Comparison of ENCODE assay signal across 22 cellular contexts in the genomic region with DNA sequence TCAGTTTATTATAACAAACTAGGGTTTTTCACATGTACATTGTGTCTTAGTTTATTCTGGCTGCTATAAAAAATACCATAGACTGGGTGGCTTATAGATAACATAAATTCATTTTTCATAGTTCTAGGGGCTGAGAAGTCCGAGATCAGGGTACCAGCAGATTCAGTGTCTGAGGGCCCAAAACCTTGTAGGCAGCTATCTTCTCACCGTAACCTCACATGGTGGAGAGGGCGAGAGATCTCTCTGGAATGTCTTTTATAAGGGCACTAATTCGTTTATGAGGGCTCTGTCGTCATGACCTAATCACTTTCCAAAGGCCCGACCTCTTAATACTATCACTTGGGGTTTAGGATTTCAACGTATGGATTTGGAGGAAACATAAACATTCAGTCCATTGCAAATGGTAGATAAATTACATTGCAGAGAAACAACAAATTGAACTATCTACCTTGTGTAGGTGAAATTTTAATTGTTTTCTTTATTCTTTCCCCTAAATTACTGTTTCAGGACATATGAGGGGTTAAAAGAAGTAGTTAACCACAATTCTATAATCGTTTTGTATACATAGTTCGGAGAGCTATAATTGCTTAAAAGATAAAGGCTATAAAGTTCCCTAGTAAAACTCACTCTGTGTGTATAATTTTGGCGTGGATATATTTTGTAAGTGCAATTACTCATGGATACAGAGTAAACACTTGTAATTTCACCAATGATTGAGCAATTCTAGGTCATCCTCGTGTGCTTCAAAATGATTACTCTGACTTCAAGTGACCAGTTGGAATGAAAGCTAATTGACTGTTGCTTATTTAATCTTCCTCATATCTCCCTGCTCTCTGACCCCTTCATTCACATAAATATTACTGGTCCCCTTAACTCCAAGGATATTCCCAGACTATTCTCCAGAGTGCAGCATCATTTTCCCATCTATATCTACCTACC.
DNase-seq lines count a peak whose midpoint lies in the region; ATAC-seq and TF ChIP-seq lines count a peak whose summit lies in the region.
"Had no signal": no experiment of that assay in that cellular context is flagged by ENCODE, and none has a peak within 500 bp of the region (broad histone marks: within the 10 kb centered on the region; RNA-seq: fewer than 3 reads in every experiment).

No MANE protein-coding gene starts in this region.

- TF ChIP-seq CTCF in liver (IDR thresholded peaks at IDR 0.05; ENCODE audit: low read depth, low read length, missing input control) = no peak
- no peak for TF ChIP-seq CTCF in foreskin keratinocyte (conservative IDR thresholded peaks at IDR 0.05)

- H3K4me1 ChIP-seq in liver (ENCODE audit: control insufficient read depth in 4 of 4, insufficient read depth in 4 of 4, low read length in 3 of 4) (peaks cover 0 to 2% (median 0%) of the 10 kb centered on the region in 4 donors), foreskin keratinocyte (no peaks in the 10 kb centered on the region)
- H3K4me1 ChIP-seq: upper lobe of left lung had no signal

- DNase-seq in H4 (ENCODE audit: low spot score) = peak; percentile 71
- peak; percentile 27 to 81 (median 52) for DNase-seq in NCI-H1417 (lab: John Stamatoyannopoulos, UW)
- DNase-seq in amniotic epithelial cell (ENCODE audit: low read depth) = peak; percentile 2
- DNase-seq in foreskin keratinocyte = no peak
- DNase-seq in NCI-H1694 (lab: John Stamatoyannopoulos, UW) = no peak
- DNase-seq: activated naive CD4-positive, alpha-beta T cell treated with anti-CD3 and anti-CD28 coated beads for 36 hours; activated T-cell treated with anti-CD3 and anti-CD28 coated beads, Interleukin-2, amount 50 U/mL, for 4 hours; effector memory CD8-positive, alpha-beta T cell; EL; foreskin fibroblast; hippocampal formation; natural killer cell; NCI-H1930; NCI-H524; stimulated activated CD4-positive, alpha-beta T cell treated with anti-CD3 and anti-CD28 coated beads, Interleukin-2, amount 100 ng/mL, for 48 hours; stimulated activated naive CD8-positive, alpha-beta T cell treated with anti-CD3 and anti-CD28 coated beads, Interleukin-15, amount 100 ng/mL, for 72 hours; upper lobe of left lung had no signal

- 55% methylated on average over 11 of the region's 11 CpGs for WGBS in liver

- H3K27ac ChIP-seq in liver (ENCODE audit: low read depth in 1 of 2, low read length in 2 of 2) (no peak overlapping the region), foreskin keratinocyte (no peak overlapping the region)
- H3K27ac ChIP-seq: upper lobe of left lung had no signal

- no peak overlapping the region for H3K4me3 ChIP-seq in liver (ENCODE audit: low read depth in 1 of 3, low read length in 3 of 3)
- H3K4me3 ChIP-seq: upper lobe of left lung had no signal

- no peak for TF ChIP-seq RAD21 in liver (IDR thresholded peaks at IDR 0.05)

- H3K27me3 ChIP-seq in liver (ENCODE audit: control insufficient read depth in 4 of 4, insufficient read depth in 4 of 4, low read length in 3 of 4) (no peaks in the 10 kb centered on the region), foreskin keratinocyte (no peaks in the 10 kb centered on the region)
- H3K27me3 ChIP-seq: upper lobe of left lung had no signal

- ATAC-seq in foreskin keratinocyte = no peak
- no peak for ATAC-seq in HG03108 (IDR thresholded peaks at IDR 0.05; ENCODE audit: unreplicated experiment)
- ATAC-seq: activated CD4-positive, CD25-positive, alpha-beta regulatory T cell treated with anti-CD3 and anti-CD28 coated beads, Interleukin-2, amount 50 U/mL, for 24 hours; activated T-cell treated with anti-CD3 and anti-CD28 coated beads, Interleukin-2, amount 50 U/mL, for 4 hours; effector memory CD8-positive, alpha-beta T cell; natural killer cell; Panc1; SK-N-SH treated with all-trans-retinoic acid at 6 μM for 48 hours; stimulated activated naive CD8-positive, alpha-beta T cell treated with anti-CD3 and anti-CD28 coated beads, Interleukin-15, amount 100 ng/mL, for 72 hours had no signal

- no peaks in the 10 kb centered on the region for H3K9me3 ChIP-seq in liver (ENCODE audit: control insufficient read depth in 4 of 4, low read length in 3 of 4)
- H3K9me3 ChIP-seq: upper lobe of left lung had no signal

- H3K36me3 ChIP-seq in liver (ENCODE audit: control insufficient read depth in 4 of 4, insufficient read depth in 3 of 4, low read depth in 1 of 4, low read length in 3 of 4) = no peaks in the 10 kb centered on the region
- H3K36me3 ChIP-seq: upper lobe of left lung had no signal

- no peak overlapping the region for H3K9ac ChIP-seq in liver (ENCODE audit: low read depth in 1 of 2, low read length in 2 of 2)

TF ChIP-seq in liver, 16 proteins besides CTCF, POLR2A, EP300 and RAD21:
- TF ChIP-seq YY1 (IDR thresholded peaks at IDR 0.05) = no peak
- TF ChIP-seq, protein P1, sequence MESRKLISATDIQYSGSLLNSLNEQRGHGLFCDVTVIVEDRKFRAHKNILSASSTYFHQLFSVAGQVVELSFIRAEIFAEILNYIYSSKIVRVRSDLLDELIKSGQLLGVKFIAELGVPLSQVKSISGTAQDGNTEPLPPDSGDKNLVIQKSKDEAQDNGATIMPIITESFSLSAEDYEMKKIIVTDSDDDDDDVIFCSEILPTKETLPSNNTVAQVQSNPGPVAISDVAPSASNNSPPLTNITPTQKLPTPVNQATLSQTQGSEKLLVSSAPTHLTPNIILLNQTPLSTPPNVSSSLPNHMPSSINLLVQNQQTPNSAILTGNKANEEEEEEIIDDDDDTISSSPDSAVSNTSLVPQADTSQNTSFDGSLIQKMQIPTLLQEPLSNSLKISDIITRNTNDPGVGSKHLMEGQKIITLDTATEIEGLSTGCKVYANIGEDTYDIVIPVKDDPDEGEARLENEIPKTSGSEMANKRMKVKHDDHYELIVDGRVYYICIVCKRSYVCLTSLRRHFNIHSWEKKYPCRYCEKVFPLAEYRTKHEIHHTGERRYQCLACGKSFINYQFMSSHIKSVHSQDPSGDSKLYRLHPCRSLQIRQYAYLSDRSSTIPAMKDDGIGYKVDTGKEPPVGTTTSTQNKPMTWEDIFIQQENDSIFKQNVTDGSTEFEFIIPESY (IDR thresholded peaks at IDR 0.05) = no peak
- no peak for TF ChIP-seq SP1 (IDR thresholded peaks at IDR 0.05)
- TF ChIP-seq, protein P2, sequence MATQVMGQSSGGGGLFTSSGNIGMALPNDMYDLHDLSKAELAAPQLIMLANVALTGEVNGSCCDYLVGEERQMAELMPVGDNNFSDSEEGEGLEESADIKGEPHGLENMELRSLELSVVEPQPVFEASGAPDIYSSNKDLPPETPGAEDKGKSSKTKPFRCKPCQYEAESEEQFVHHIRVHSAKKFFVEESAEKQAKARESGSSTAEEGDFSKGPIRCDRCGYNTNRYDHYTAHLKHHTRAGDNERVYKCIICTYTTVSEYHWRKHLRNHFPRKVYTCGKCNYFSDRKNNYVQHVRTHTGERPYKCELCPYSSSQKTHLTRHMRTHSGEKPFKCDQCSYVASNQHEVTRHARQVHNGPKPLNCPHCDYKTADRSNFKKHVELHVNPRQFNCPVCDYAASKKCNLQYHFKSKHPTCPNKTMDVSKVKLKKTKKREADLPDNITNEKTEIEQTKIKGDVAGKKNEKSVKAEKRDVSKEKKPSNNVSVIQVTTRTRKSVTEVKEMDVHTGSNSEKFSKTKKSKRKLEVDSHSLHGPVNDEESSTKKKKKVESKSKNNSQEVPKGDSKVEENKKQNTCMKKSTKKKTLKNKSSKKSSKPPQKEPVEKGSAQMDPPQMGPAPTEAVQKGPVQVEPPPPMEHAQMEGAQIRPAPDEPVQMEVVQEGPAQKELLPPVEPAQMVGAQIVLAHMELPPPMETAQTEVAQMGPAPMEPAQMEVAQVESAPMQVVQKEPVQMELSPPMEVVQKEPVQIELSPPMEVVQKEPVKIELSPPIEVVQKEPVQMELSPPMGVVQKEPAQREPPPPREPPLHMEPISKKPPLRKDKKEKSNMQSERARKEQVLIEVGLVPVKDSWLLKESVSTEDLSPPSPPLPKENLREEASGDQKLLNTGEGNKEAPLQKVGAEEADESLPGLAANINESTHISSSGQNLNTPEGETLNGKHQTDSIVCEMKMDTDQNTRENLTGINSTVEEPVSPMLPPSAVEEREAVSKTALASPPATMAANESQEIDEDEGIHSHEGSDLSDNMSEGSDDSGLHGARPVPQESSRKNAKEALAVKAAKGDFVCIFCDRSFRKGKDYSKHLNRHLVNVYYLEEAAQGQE (IDR thresholded peaks at IDR 0.05) = no peak
- TF ChIP-seq JUND (IDR thresholded peaks at IDR 0.05) = peak in 1 of 2 donors; percentile 16
- no peak for TF ChIP-seq FOXA1 (IDR thresholded peaks at IDR 0.05)
- TF ChIP-seq EGR1 (IDR thresholded peaks at IDR 0.05; ENCODE audit: low read depth in 2 of 2) = no peak
- peak; percentile 48 for TF ChIP-seq FOXA2 (IDR thresholded peaks at IDR 0.05)
- no peak for TF ChIP-seq GABPA (IDR thresholded peaks at IDR 0.05 in 1 of 2, conservative IDR thresholded peaks at IDR 0.05 in 1 of 2)
- TF ChIP-seq RXRA (IDR thresholded peaks at IDR 0.05) = peak in 1 of 2 donors; percentile 20
- no peak for TF ChIP-seq NR2F2 (IDR thresholded peaks at IDR 0.05)
- peak in 1 of 2 donors; percentile 20 for TF ChIP-seq HNF4A (conservative IDR thresholded peaks at IDR 0.05)

Comparison
In these comparisons a context has a peak if more than half of its experiments do, and no peak if none do; other contexts are left out.
1. DNase-seq: peak in H4 (single experiment), NCI-H1417 (3 of 3) and amniotic epithelial cell (single experiment); none in foreskin keratinocyte (0 of 2) and NCI-H1694 (single experiment).